In the genomic region with DNA sequence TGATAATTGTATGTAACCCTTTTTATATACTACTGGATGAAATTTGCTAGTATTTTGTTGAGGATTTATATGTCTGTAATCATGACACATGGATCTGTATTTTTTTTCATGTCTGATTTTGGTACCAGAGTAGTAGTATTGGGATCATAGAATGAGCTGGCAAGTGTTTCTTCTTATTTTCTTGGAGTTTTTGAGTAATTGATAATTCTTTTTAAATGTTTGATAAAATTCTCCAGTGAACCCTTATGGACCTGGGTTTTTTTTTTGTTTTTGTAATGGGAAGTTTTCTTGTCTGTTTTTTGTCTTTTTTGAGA, we compare ENCODE assay signal across 14 cellular contexts. TPM values are rescaled to one million over a fixed set of nuclear protein-coding genes. Genes with fewer than 3 reads are reported as not detected.
A peak's percentile ranks its signal among the peaks of the same experiment; 100 is the strongest.
DNase-seq lines count a peak whose midpoint lies in the region; ATAC-seq, FAIRE-seq and TF ChIP-seq lines count a peak whose summit lies in the region.
"Had no signal": no experiment of that assay in that cellular context is flagged by ENCODE, and none has a peak within 500 bp of the region (broad histone marks: within the 10 kb centered on the region; RNA-seq: fewer than 3 reads in every experiment).

No MANE protein-coding gene starts in this region.

- no peaks in the 10 kb centered on the region for H3K27me3 ChIP-seq in BLaER1
- H3K27me3 ChIP-seq: MG63, SJSA1, testis had no signal

- peak overlapping the region; percentile 70 for H3K4me3 Mint-ChIP-seq in activated T-helper 2 cell treated with anti-CD3 and anti-CD28 coated beads, Interferon-gamma antibody, Interleukin-2, Interleukin-4, amounts not matched to agents 10 μg/mL and 5 μg/mL and 100 μg/mL, durations not matched to agents 14 hours and 24 hours and 36 hours (ENCODE audit: low read depth)

- peak overlapping the region; percentile 79 for H3K27ac ChIP-seq in BLaER1
- H3K27ac ChIP-seq: epithelial cell of prostate, SJSA1, testis had no signal

- no peaks in the 10 kb centered on the region for H3K27me3 Mint-ChIP-seq in activated T-helper 2 cell treated with anti-CD3 and anti-CD28 coated beads, Interferon-gamma antibody, Interleukin-2, Interleukin-4, amounts not matched to agents 10 μg/mL and 5 μg/mL and 100 μg/mL, durations not matched to agents 14 hours and 24 hours and 36 hours (ENCODE audit: low read depth)

- ATAC-seq in GM18868 (IDR thresholded peaks at IDR 0.05; ENCODE audit: unreplicated experiment) (peak; percentile 20), HG03175 (IDR thresholded peaks at IDR 0.05; ENCODE audit: unreplicated experiment) (peak; percentile 10)

- no peak for TF ChIP-seq POLR2A in GM12892 (IDR thresholded peaks at IDR 0.05; ENCODE audit: low read depth, low read length)

- peaks cover 92% of the 10 kb centered on the region for H3K36me3 Mint-ChIP-seq in activated T-helper 2 cell treated with anti-CD3 and anti-CD28 coated beads, Interferon-gamma antibody, Interleukin-2, Interleukin-4, amounts not matched to agents 10 μg/mL and 5 μg/mL and 100 μg/mL, durations not matched to agents 14 hours and 24 hours and 36 hours (ENCODE audit: low read depth)

- H3K4me1 ChIP-seq in BLaER1, result peaks cover 22% of the 10 kb centered on the region
- H3K4me1 ChIP-seq: SJSA1, testis had no signal

- peaks cover 61% of the 10 kb centered on the region for H3K36me3 ChIP-seq in BLaER1
- H3K36me3 ChIP-seq: SJSA1 had no signal

- peak overlapping the region; percentile 81 for H3K4me2 ChIP-seq in BLaER1

- peaks cover 20% of the 10 kb centered on the region for H3K9me3 Mint-ChIP-seq in activated T-helper 2 cell treated with anti-CD3 and anti-CD28 coated beads, Interferon-gamma antibody, Interleukin-2, Interleukin-4, amounts not matched to agents 10 μg/mL and 5 μg/mL and 100 μg/mL, durations not matched to agents 14 hours and 24 hours and 36 hours

- H4K20me1 ChIP-seq in BLaER1, result no peaks in the 10 kb centered on the region

- H3K9ac ChIP-seq in BLaER1, result no peak overlapping the region; the same call in 1 of the 2 replicates

- peaks cover 24% of the 10 kb centered on the region for H3K4me1 Mint-ChIP-seq in activated T-helper 2 cell treated with anti-CD3 and anti-CD28 coated beads, Interferon-gamma antibody, Interleukin-2, Interleukin-4, amounts not matched to agents 10 μg/mL and 5 μg/mL and 100 μg/mL, durations not matched to agents 14 hours and 24 hours and 36 hours (ENCODE audit: low read depth)

- no peak for DNase-seq in activated T-helper 2 cell treated with anti-CD3 and anti-CD28 coated beads, Interferon-gamma antibody, Interleukin-2, Interleukin-4, amounts not matched to agents 10 μg/mL and 5 μg/mL and 100 μg/mL, durations not matched to agents 14 hours and 24 hours and 36 hours (ENCODE audit: low spot score)
- DNase-seq in amniotic stem cell (lab: John Stamatoyannopoulos, UW), result no peak
- no peak for DNase-seq in GM12892 (ENCODE audit: insufficient read length)
- no peak for DNase-seq in stimulated activated CD4-positive, alpha-beta T cell treated with anti-CD3 and anti-CD28 coated beads, Interleukin-12 subunit alpha, Interleukin-12 subunit beta, amount 100 ng/mL, for 4 hours
- no peak for DNase-seq in NCI-H2196 treated with DMSO at 0.1 percent for 48 hours (lab: John Stamatoyannopoulos, UW; ENCODE audit: unreplicated experiment)
- DNase-seq: hypothalamus, MG63, NCI-H446 treated with DMSO at 0.1 percent for 48 hours, testis had no signal

- peak overlapping the region; percentile 89 for H3K27ac Mint-ChIP-seq in activated T-helper 2 cell treated with anti-CD3 and anti-CD28 coated beads, Interferon-gamma antibody, Interleukin-2, Interleukin-4, amounts not matched to agents 10 μg/mL and 5 μg/mL and 100 μg/mL, durations not matched to agents 14 hours and 24 hours and 36 hours

- H3K4me3 ChIP-seq in BLaER1, result peak overlapping the region; percentile 64
- H3K4me3 ChIP-seq: MG63, SJSA1, testis had no signal

- no peak for FAIRE-seq in GM12892 (lab: Jason Lieb, UNC)

- H3K9me3 ChIP-seq in BLaER1, result peaks cover 16% of the 10 kb centered on the region; the same call in 1 of the 2 replicates
- H3K9me3 ChIP-seq: MG63, SJSA1, testis had no signal

- intact Hi-C loops in activated T-helper 2 cell treated with anti-CD3 and anti-CD28 coated beads, Interferon-gamma antibody, Interleukin-2, Interleukin-4, amounts not matched to agents 10 μg/mL and 5 μg/mL and 100 μg/mL, durations not matched to agents 14 hours and 24 hours and 36 hours (cut with micrococcal nuclease), result loop anchor here (2.0 kb wide), 2 partner anchors 28 to 56 kb away; partner anchors contain the start of genes ZNF33A and ZNF37A

RNA-seq across cellular contexts. Expression of gene ZNF33A, which starts 28.4 kb away (rescaled TPM):
- total RNA-seq in activated T-helper 2 cell treated with anti-CD3 and anti-CD28 coated beads, Interferon-gamma antibody, Interleukin-2, Interleukin-4, amounts not matched to agents 10 μg/mL and 5 μg/mL and 100 μg/mL, durations not matched to agents 14 hours and 24 hours and 36 hours, result 19.5 and 20.3 TPM in 2 replicates
- polyA plus RNA-seq in GM12892 (2012; ENCODE audit: missing spikeins), result 15.2 TPM

RNA-seq across cellular contexts. Expression of gene ZNF37A, which starts 55.2 kb away (rescaled TPM):
- 29.7 and 31.9 TPM in 2 replicates for total RNA-seq in activated T-helper 2 cell treated with anti-CD3 and anti-CD28 coated beads, Interferon-gamma antibody, Interleukin-2, Interleukin-4, amounts not matched to agents 10 μg/mL and 5 μg/mL and 100 μg/mL, durations not matched to agents 14 hours and 24 hours and 36 hours
- 14.2 TPM for polyA plus RNA-seq in GM12892 (2012; ENCODE audit: missing spikeins)
